ENCODE assay signal across 9 cellular contexts in the genomic region with DNA sequence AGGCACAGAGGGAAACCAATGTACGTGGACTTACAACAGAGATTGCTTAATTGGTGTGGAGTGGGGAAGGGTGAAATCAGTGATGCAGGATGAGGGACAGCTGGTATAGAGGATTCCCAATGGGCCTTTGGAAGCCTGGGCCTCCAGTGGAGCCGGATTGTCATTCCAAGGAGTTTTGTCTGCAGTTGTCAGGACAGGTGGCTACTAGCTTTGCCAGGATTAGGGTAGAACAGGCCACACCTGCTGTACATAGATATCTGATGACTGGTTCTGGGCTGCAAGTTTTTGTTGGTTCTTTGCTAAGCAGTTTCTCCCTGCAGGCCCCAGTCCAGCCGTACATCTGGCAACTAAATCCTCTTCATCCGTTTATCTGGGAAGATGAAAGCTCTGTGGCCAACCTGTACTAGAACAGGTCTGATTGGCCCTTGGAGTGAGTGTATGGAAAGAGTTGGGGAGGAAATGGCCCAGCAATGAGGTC. TPM values are rescaled to one million over a fixed set of nuclear protein-coding genes. Genes with fewer than 3 reads are reported as not detected.
A peak's percentile ranks its signal among the peaks of the same experiment; 100 is the strongest.
DNase-seq lines count a peak whose midpoint lies in the region; TF ChIP-seq lines count a peak whose summit lies in the region.
"Had no signal": no experiment of that assay in that cellular context is flagged by ENCODE, and none has a peak within 500 bp of the region (broad histone marks: within the 10 kb centered on the region; RNA-seq: fewer than 3 reads in every experiment).

No MANE protein-coding gene starts in this region.

- no peak for TF ChIP-seq CTCF in neural crest cell (conservative IDR thresholded peaks at IDR 0.05)

- no peaks in the 10 kb centered on the region for H3K9me3 Mint-ChIP-seq in neural crest cell

- DNase-seq in DMS 273 (lab: John Stamatoyannopoulos, UW; ENCODE audit: unreplicated experiment) (peak; percentile 88), NCI-H226 (peak; percentile 84), dermis blood vessel endothelial cell (peak; percentile 44), neural crest cell (ENCODE audit: low read depth, low spot score) (no peak), NCI-H2081 treated with DMSO at 0.1 percent for 48 hours (lab: John Stamatoyannopoulos, UW) (no peak), NCI-H2196 treated with DMSO at 0.1 percent for 48 hours (lab: John Stamatoyannopoulos, UW; ENCODE audit: unreplicated experiment) (no peak), OCI-M1 (lab: John Stamatoyannopoulos, UW) (no peak)
- no peak for DNase-seq in stimulated activated CD4-positive, alpha-beta T cell treated with anti-CD3 and anti-CD28 coated beads, Interleukin-2, amount 100 ng/mL, for 24 hours
- DNase-seq: Calu3 had no signal

- peaks cover 37% of the 10 kb centered on the region for H3K4me1 Mint-ChIP-seq in neural crest cell

- peak overlapping the region; percentile 41 for H3K4me3 Mint-ChIP-seq in neural crest cell

- H3K27me3 Mint-ChIP-seq in neural crest cell (ENCODE audit: low read depth) = no peaks in the 10 kb centered on the region

- H3K36me3 Mint-ChIP-seq in neural crest cell (ENCODE audit: low read depth) = peaks cover 23% of the 10 kb centered on the region

- H3K27ac Mint-ChIP-seq in neural crest cell (ENCODE audit: unreplicated experiment) = no peak overlapping the region

RNA-seq across cellular contexts. Expression of gene SKP2, which starts 4.3 kb away (rescaled TPM):
- total RNA-seq in dermis blood vessel endothelial cell = 32.3 and 51.9 TPM in 2 replicates
- 147 and 153 TPM in 2 replicates for total RNA-seq in neural crest cell

RNA-seq across cellular contexts. Expression of gene LMBRD2, which starts 4.5 kb away (rescaled TPM):
- total RNA-seq in dermis blood vessel endothelial cell (8.8 and 13.1 TPM in 2 replicates), neural crest cell (7.7 and 9.1 TPM in 2 replicates)

Comparison
In these comparisons a context has a peak if more than half of its experiments do, and no peak if none do; other contexts are left out.
1. DNase-seq: peak in DMS 273 (single experiment), NCI-H226 (single experiment) and dermis blood vessel endothelial cell (single experiment); none in neural crest cell (single experiment), NCI-H2081 treated with DMSO at 0.1 percent for 48 hours (single experiment), NCI-H2196 treated with DMSO at 0.1 percent for 48 hours (single experiment), OCI-M1 (single experiment) and stimulated activated CD4-positive, alpha-beta T cell treated with anti-CD3 and anti-CD28 coated beads, Interleukin-2, amount 100 ng/mL, for 24 hours (0 of 2).